Comparison of ENCODE assay signal across 8 cellular contexts in genomic region chr9:128786681-128787582, GRCh38.
DNase-seq lines count a peak whose midpoint lies in the region; ATAC-seq and TF ChIP-seq lines count a peak whose summit lies in the region.

Gene TBC1D13, plus strand, starts transcription at chr9:128787253. Its CDS starts 101 bp downstream, at chr9:128787354.

- H3K36me3 ChIP-seq in ACC112 (ENCODE audit: insufficient read depth, low read length): no peaks in the 10 kb centered on the region
- peaks cover 27% of the 10 kb centered on the region for H3K36me3 ChIP-seq in WERI-Rb-1
- peaks cover 12% of the 10 kb centered on the region for H3K36me3 ChIP-seq in iPS-20b (ENCODE audit: insufficient read depth, low read depth, low read length)

- peak within 1 kb of the TSS; percentile 69; the same call in 1 of the 2 replicates for H3K9ac ChIP-seq in iPS-20b (ENCODE audit: low read depth, low read length)

- H3K4me1 ChIP-seq in ACC112 (ENCODE audit: control insufficient read depth, insufficient read depth, low read length, unreplicated experiment): peaks cover 10% of the 10 kb centered on the region
- peaks cover 3% of the 10 kb centered on the region; the same call in 1 of the 2 replicates for H3K4me1 ChIP-seq in iPS-20b (ENCODE audit: insufficient read depth, low read length)

- H3K4me3 ChIP-seq in ACC112 (ENCODE audit: low read depth, low read length) (peak within 1 kb of the TSS; percentile 95), WERI-Rb-1 (ENCODE audit: low read depth, low read length) (peak within 1 kb of the TSS; percentile 98), iPS-20b (ENCODE audit: low read length) (peak within 1 kb of the TSS; percentile 72), skin epidermis (peak within 1 kb of the TSS; percentile 54 to 99 (median 88))

- TF ChIP-seq CTCF in WERI-Rb-1 (IDR thresholded peaks at IDR 0.05; ENCODE audit: low read depth, low read length): no peak

- H3K79me2 ChIP-seq in ACC112 (ENCODE audit: control insufficient read depth, insufficient read depth, low read length, unreplicated experiment): peaks cover 20% of the 10 kb centered on the region

- DNase-seq in NCI-H2227 treated with DMSO at 0.1 percent for 48 hours (lab: John Stamatoyannopoulos, UW): peak; percentile 83
- DNase-seq in WERI-Rb-1: peak; percentile 95
- peak; percentile 92 to 99 for DNase-seq in T47D (ENCODE audit: low read depth in 1 of 2, low spot score in 1 of 2)

- peaks cover 9% of the 10 kb centered on the region for H3K9me3 ChIP-seq in WERI-Rb-1 (ENCODE audit: severe bottlenecking)
- H3K9me3 ChIP-seq in iPS-20b (ENCODE audit: insufficient read depth, low read depth, low read length): no peaks in the 10 kb centered on the region

- H3K27me3 ChIP-seq in ACC112 (ENCODE audit: insufficient read depth, low read length) (no peaks in the 10 kb centered on the region), WERI-Rb-1 (ENCODE audit: insufficient read depth, low read depth, severe bottlenecking) (no peaks in the 10 kb centered on the region), iPS-20b (ENCODE audit: insufficient read depth, low read length) (no peaks in the 10 kb centered on the region)

- in situ Hi-C loops in T47D (cut with HindIII; ENCODE audit: low pct_unique_long_range_greater_than_20kb, low sequenced_read_pairs): no loop called here

- ATAC-seq in GM18873 (IDR thresholded peaks at IDR 0.05; ENCODE audit: low FRiP score, unreplicated experiment): peak; percentile 77
- peak; percentile 83 for ATAC-seq in HG03135 (IDR thresholded peaks at IDR 0.05; ENCODE audit: unreplicated experiment)

- H2AFZ ChIP-seq in ACC112 (ENCODE audit: low read length, unreplicated experiment): peak within 1 kb of the TSS; percentile 93

- H3K27ac ChIP-seq in ACC112 (ENCODE audit: low read depth, low read length) (peak within 1 kb of the TSS; percentile 32; the same call in 1 of the 2 replicates), WERI-Rb-1 (peak within 1 kb of the TSS; percentile 79), iPS-20b (ENCODE audit: low read length) (no peak within 1 kb of the TSS), skin epidermis (peak within 1 kb of the TSS; percentile 60 to 97 (median 87))
